7 cellular contexts compared by ENCODE assay signal in the genomic region with DNA sequence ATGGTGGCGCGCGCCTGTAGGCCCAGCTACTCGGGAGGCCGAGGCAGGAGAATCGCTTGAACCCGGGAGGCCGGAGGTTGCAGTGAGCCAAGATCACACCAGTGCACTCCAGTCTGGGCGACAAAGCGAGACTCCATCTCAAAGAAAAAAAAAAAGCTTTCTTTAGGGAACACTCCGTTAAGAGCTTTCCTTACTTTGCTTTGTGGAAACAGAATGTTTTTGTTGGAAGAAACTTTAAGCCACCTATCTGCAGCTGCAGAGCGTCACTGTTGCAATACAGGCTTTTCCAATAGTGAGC. TPM values are rescaled to one million over a fixed set of nuclear protein-coding genes. Genes with fewer than 3 reads are reported as not detected.
DNase-seq lines count a peak whose midpoint lies in the region; ATAC-seq lines count a peak whose summit lies in the region.

No MANE protein-coding gene starts in this region.

- H3K27ac ChIP-seq in iPS-20b (ENCODE audit: low read length) = no peak overlapping the region

- peaks cover 13% of the 10 kb centered on the region; the same call in 1 of the 2 replicates for H3K27me3 ChIP-seq in iPS-20b (ENCODE audit: insufficient read depth, low read length)

- peak overlapping the region; percentile 92 to 94 (median 93) for H3K27ac Mint-ChIP-seq in IgD-negative memory B cell
- H3K27ac Mint-ChIP-seq in activated T-helper 17 cell treated with anti-CD3 and anti-CD28 coated beads, Interleukin-2, amount 50 U/mL, for 72 hours = peak overlapping the region; percentile 87
- peak overlapping the region; percentile 90 to 93 for H3K27ac Mint-ChIP-seq in stimulated activated naive CD8-positive, alpha-beta T cell treated with anti-CD3 and anti-CD28 coated beads, Interleukin-15, amount 100 ng/mL, for 72 hours

- H3K27me3 Mint-ChIP-seq in IgD-negative memory B cell = no peaks in the 10 kb centered on the region
- H3K27me3 Mint-ChIP-seq in activated T-helper 17 cell treated with anti-CD3 and anti-CD28 coated beads, Interleukin-2, amount 50 U/mL, for 72 hours = no peaks in the 10 kb centered on the region
- no peaks in the 10 kb centered on the region for H3K27me3 Mint-ChIP-seq in stimulated activated naive CD8-positive, alpha-beta T cell treated with anti-CD3 and anti-CD28 coated beads, Interleukin-15, amount 100 ng/mL, for 72 hours

- H3K4me3 ChIP-seq in iPS-20b (ENCODE audit: low read length) = peak overlapping the region; percentile 92; the same call in 1 of the 2 replicates

- no peaks in the 10 kb centered on the region for H3K9me3 ChIP-seq in iPS-20b (ENCODE audit: insufficient read depth, low read depth, low read length)

- H3K36me3 ChIP-seq in iPS-20b (ENCODE audit: insufficient read depth, low read depth, low read length) = no peaks in the 10 kb centered on the region

- peaks cover 4 to 13% (median 6%) of the 10 kb centered on the region in 3 donors for H3K9me3 Mint-ChIP-seq in IgD-negative memory B cell
- peaks cover 13% of the 10 kb centered on the region for H3K9me3 Mint-ChIP-seq in activated T-helper 17 cell treated with anti-CD3 and anti-CD28 coated beads, Interleukin-2, amount 50 U/mL, for 72 hours
- peaks cover 7 to 23% of the 10 kb centered on the region in 2 donors for H3K9me3 Mint-ChIP-seq in stimulated activated naive CD8-positive, alpha-beta T cell treated with anti-CD3 and anti-CD28 coated beads, Interleukin-15, amount 100 ng/mL, for 72 hours

- H3K4me3 Mint-ChIP-seq in IgD-negative memory B cell = peak overlapping the region in 3 of 4 donors; percentile 86 to 97 (median 95)
- H3K4me3 Mint-ChIP-seq in activated T-helper 17 cell treated with anti-CD3 and anti-CD28 coated beads, Interleukin-2, amount 50 U/mL, for 72 hours = peak overlapping the region; percentile 94
- H3K4me3 Mint-ChIP-seq in stimulated activated naive CD8-positive, alpha-beta T cell treated with anti-CD3 and anti-CD28 coated beads, Interleukin-15, amount 100 ng/mL, for 72 hours = peak overlapping the region; percentile 84 to 93

- H3K9ac ChIP-seq in iPS-20b (ENCODE audit: low read depth, low read length) = peak overlapping the region; percentile 83; the same call in 1 of the 2 replicates

- H3K36me3 Mint-ChIP-seq in IgD-negative memory B cell = no peaks in the 10 kb centered on the region
- peaks cover 5% of the 10 kb centered on the region for H3K36me3 Mint-ChIP-seq in activated T-helper 17 cell treated with anti-CD3 and anti-CD28 coated beads, Interleukin-2, amount 50 U/mL, for 72 hours (ENCODE audit: low read depth)

- H3K4me1 ChIP-seq in iPS-20b (ENCODE audit: insufficient read depth, low read length) = 0 out of 2 replicates have a peak, but pooled peaks cover 3% of the 10 kb centered on the region

- peaks cover 20 to 27% (median 21%) of the 10 kb centered on the region in 3 donors for H3K4me1 Mint-ChIP-seq in IgD-negative memory B cell
- peaks cover 12% of the 10 kb centered on the region for H3K4me1 Mint-ChIP-seq in activated T-helper 17 cell treated with anti-CD3 and anti-CD28 coated beads, Interleukin-2, amount 50 U/mL, for 72 hours
- H3K4me1 Mint-ChIP-seq in stimulated activated naive CD8-positive, alpha-beta T cell treated with anti-CD3 and anti-CD28 coated beads, Interleukin-15, amount 100 ng/mL, for 72 hours = peaks cover 49% of the 10 kb centered on the region

- ATAC-seq in activated T-helper 17 cell treated with anti-CD3 and anti-CD28 coated beads, Interleukin-2, amount 50 U/mL, for 72 hours (replicated peaks) = no peak
- no peak for ATAC-seq in stimulated activated naive CD8-positive, alpha-beta T cell treated with anti-CD3 and anti-CD28 coated beads, Interleukin-15, amount 100 ng/mL, for 72 hours

- no peak for DNase-seq in stimulated activated naive CD8-positive, alpha-beta T cell treated with anti-CD3 and anti-CD28 coated beads, Interleukin-15, amount 100 ng/mL, for 72 hours
- no peak for DNase-seq in activated CD4-positive, CD25-positive, alpha-beta regulatory T cell treated with anti-CD3 and anti-CD28 coated beads, Interleukin-2, amount 50 U/mL, for 72 hours
- no peak for DNase-seq in stimulated activated CD4-positive, alpha-beta T cell treated with anti-CD3 and anti-CD28 coated beads, Interleukin-4, amount 100 ng/mL, for 4 hours
- DNase-seq in NCI-H1930 (lab: John Stamatoyannopoulos, UW) = no peak

RNA-seq across cellular contexts. Expression of a gene that starts 0.6 kb away (rescaled TPM):
- polyA plus RNA-seq in IgD-negative memory B cell = 16.8 TPM
- 10 to 100 TPM; 19.9 to 20.6 TPM for total RNA-seq in activated T-helper 17 cell treated with anti-CD3 and anti-CD28 coated beads, Interleukin-2, amount 50 U/mL, for 72 hours
